21 cellular contexts compared by ENCODE assay signal in the genomic region with DNA sequence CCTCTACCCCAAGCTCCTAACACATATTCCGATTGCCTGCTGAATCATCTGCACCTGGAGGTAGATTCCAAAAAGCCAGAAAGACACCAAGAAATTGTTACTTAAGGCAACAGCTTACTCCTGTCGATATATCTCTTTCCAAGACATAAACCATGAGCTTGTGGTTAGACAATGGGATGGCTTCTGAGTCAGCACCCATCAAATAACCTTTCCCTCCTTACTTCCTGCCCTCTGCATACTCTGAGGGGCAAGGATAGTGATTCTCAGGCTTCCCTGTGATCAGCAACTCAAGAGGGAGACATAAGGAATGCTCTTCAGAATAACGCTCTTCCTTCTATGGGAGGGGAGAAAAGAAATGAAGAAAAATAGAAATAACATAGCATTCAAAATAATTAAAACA.
DNase-seq lines count a peak whose midpoint lies in the region; ATAC-seq, FAIRE-seq and TF ChIP-seq lines count a peak whose summit lies in the region.
"Had no signal": no experiment of that assay in that cellular context is flagged by ENCODE, and none has a peak within 500 bp of the region (broad histone marks: within the 10 kb centered on the region; RNA-seq: fewer than 3 reads in every experiment).

No MANE protein-coding gene starts in this region.

- DNase-seq in A172 (ENCODE audit: low spot score) (peak; percentile 52), HS-5 (ENCODE audit: low read depth) (peak; percentile 55), RCC 7860 (ENCODE audit: low spot score) (peak; percentile 5), kidney tubule cell (ENCODE audit: low spot score) (peak; percentile 6), erythroblast (lab: John Stamatoyannopoulos, UW) (no peak)
- no peak for DNase-seq in activated naive CD4-positive, alpha-beta T cell treated with anti-CD3 and anti-CD28 coated beads, Interleukin-2, amount 50 U/mL, for 16 hours
- no peak for DNase-seq in CD8-positive, alpha-beta T cell
- no peak for DNase-seq in activated T-cell treated with anti-CD3 and anti-CD28 coated beads, Interleukin-2, amount 50 U/mL, for 48 hours
- DNase-seq: 8988T, DMS53, GF-D8, HCEC 1CT, NCI-H2029, NCI-H446 treated with DMSO at 0.1 percent for 48 hours, NCI-H526, NCI-H82, SHP77 treated with DMSO at 0.1 percent for 48 hours, SW 1271 had no signal

- no peak for TF ChIP-seq CTCF in CD8-positive, alpha-beta T cell (IDR thresholded peaks at IDR 0.05)

- H3K4me1 Mint-ChIP-seq in CD8-positive, alpha-beta T cell (ENCODE audit: low read depth), result no peaks in the 10 kb centered on the region
- H3K4me1 Mint-ChIP-seq: IgD-negative memory B cell had no signal

- H3K9me3 Mint-ChIP-seq in CD8-positive, alpha-beta T cell, result no peaks in the 10 kb centered on the region
- H3K9me3 Mint-ChIP-seq: IgD-negative memory B cell had no signal

- H3K4me1 ChIP-seq in CD8-positive, alpha-beta T cell (ENCODE audit: insufficient read depth, low read length), result no peaks in the 10 kb centered on the region

- no peaks in the 10 kb centered on the region for H3K36me3 Mint-ChIP-seq in CD8-positive, alpha-beta T cell
- H3K36me3 Mint-ChIP-seq: IgD-negative memory B cell had no signal

- CTCF ChIA-PET in CD8-positive, alpha-beta T cell (lab: Charles Lee), result no interaction called here

- H3K27ac ChIP-seq in CD8-positive, alpha-beta T cell (ENCODE audit: low read depth, low read length), result no peak overlapping the region

- no peak overlapping the region for H3K4me3 ChIP-seq in CD8-positive, alpha-beta T cell (ENCODE audit: low read depth, low read length)

- no peak for FAIRE-seq in RCC 7860 (lab: Jason Lieb, UNC)
- FAIRE-seq: GM12891, H1 had no signal

- no peak overlapping the region for H3K27ac Mint-ChIP-seq in CD8-positive, alpha-beta T cell
- H3K27ac Mint-ChIP-seq: IgD-negative memory B cell had no signal

- H3K9me3 ChIP-seq in CD8-positive, alpha-beta T cell (ENCODE audit: low read length), result no peaks in the 10 kb centered on the region

- no peaks in the 10 kb centered on the region for H3K27me3 ChIP-seq in CD8-positive, alpha-beta T cell (ENCODE audit: insufficient read depth, low read length)

- ATAC-seq in CD8-positive, alpha-beta T cell, result no peak

- TF ChIP-seq POLR2A in erythroblast (IDR thresholded peaks at IDR 0.05; ENCODE audit: low read length), result no peak

- H3K4me3 Mint-ChIP-seq in CD8-positive, alpha-beta T cell, result no peak overlapping the region
- H3K4me3 Mint-ChIP-seq: IgD-negative memory B cell had no signal

- POLR2A ChIA-PET in CD8-positive, alpha-beta T cell (lab: Charles Lee), result no interaction called here

- intact Hi-C loops in CD8-positive, alpha-beta T cell (cut with DNase I, micrococcal nuclease), result no loop called here

- H3K27me3 Mint-ChIP-seq in CD8-positive, alpha-beta T cell (ENCODE audit: low read depth), result peaks cover 8% of the 10 kb centered on the region

- no peaks in the 10 kb centered on the region for H3K36me3 ChIP-seq in CD8-positive, alpha-beta T cell (ENCODE audit: insufficient read depth, low read length)

Comparison
In these comparisons a context has a peak if more than half of its experiments do, and no peak if none do; other contexts are left out.
1. DNase-seq: peak in A172 (single experiment), HS-5 (single experiment), RCC 7860 (single experiment) and kidney tubule cell (single experiment); none in activated naive CD4-positive, alpha-beta T cell treated with anti-CD3 and anti-CD28 coated beads, Interleukin-2, amount 50 U/mL, for 16 hours (single experiment), CD8-positive, alpha-beta T cell (0 of 7), activated T-cell treated with anti-CD3 and anti-CD28 coated beads, Interleukin-2, amount 50 U/mL, for 48 hours (0 of 2) and erythroblast (0 of 2).